Comparison of ENCODE assay signal across 8 cellular contexts in the genomic region with DNA sequence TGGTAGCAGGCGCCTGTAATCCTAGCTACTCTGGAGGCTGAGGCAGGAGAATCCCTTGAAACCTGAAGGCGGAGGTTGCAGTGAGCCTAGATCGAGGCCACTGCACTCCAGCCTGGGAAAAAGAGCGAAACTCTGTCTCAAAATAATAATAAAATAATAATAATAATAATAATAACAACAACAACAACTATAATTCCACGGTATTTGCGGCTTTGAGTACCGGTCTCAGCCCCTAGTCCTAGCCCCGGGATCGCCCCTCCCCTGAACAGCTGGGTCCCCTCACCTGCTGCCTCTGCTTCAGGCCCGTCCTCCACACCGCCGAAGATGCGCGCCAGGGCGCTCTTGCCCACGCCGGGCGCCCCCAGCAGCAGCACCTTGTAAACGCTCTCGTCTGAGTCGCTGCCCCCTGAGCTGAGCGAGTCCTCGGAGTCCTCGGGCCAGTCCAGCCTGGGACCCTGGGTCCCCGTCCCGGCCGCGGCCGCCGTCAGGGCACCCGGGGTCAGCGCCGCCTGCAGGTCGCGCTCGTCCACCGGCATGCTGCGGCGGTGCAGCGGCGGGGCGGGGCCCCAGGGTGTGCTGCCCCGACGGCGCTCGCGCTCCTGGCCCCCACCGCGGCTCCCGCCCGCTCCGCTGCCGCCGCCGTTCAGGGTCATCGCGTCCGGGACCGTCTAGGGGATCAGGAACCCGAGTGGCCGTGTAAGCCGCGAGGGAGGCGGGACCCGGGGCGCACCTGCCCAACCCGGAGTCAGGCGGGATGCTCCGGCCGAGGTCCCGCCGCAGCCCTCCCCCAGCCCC. TPM values are rescaled to one million over a fixed set of nuclear protein-coding genes. Genes with fewer than 3 reads are reported as not detected.
DNase-seq lines count a peak whose midpoint lies in the region; ATAC-seq, FAIRE-seq and TF ChIP-seq lines count a peak whose summit lies in the region.

No MANE protein-coding gene starts in this region.

- H3K4me1 ChIP-seq in NT2/D1 (ENCODE audit: insufficient read depth, insufficient read length) (peaks cover 33% of the 10 kb centered on the region), astrocyte (ENCODE audit: insufficient read depth, low read length) (peaks cover 37% of the 10 kb centered on the region), iPS-20b (ENCODE audit: insufficient read depth, low read length) (no peaks in the 10 kb centered on the region)

- ATAC-seq in GM21619 (IDR thresholded peaks at IDR 0.05; ENCODE audit: unreplicated experiment) (no peak), HG03439 (IDR thresholded peaks at IDR 0.05; ENCODE audit: unreplicated experiment) (no peak)

- no peaks in the 10 kb centered on the region for H3K9me3 ChIP-seq in NT2/D1 (ENCODE audit: insufficient read depth, low read length)
- H3K9me3 ChIP-seq in astrocyte (ENCODE audit: insufficient read depth, low read depth, low read length): no peaks in the 10 kb centered on the region
- no peaks in the 10 kb centered on the region for H3K9me3 ChIP-seq in iPS-20b (ENCODE audit: insufficient read depth, low read depth, low read length)

- H3K4me1 Mint-ChIP-seq in astrocyte (ENCODE audit: low read depth, unreplicated experiment): peaks cover 26% of the 10 kb centered on the region

- H3K4me3 ChIP-seq in NT2/D1 (ENCODE audit: insufficient read length, low read depth) (peak overlapping the region; percentile 53), astrocyte (ENCODE audit: insufficient read depth, low read depth, low read length) (peak overlapping the region; percentile 40), iPS-20b (ENCODE audit: low read length) (peak overlapping the region; percentile 47; the same call in 1 of the 2 replicates)

- H4K20me1 ChIP-seq in astrocyte (ENCODE audit: insufficient read depth, low read length): peaks cover 19% of the 10 kb centered on the region

- H2AFZ ChIP-seq in astrocyte (ENCODE audit: low read depth, low read length): peak overlapping the region; percentile 22

- peaks cover 7% of the 10 kb centered on the region for H3K36me3 Mint-ChIP-seq in astrocyte (ENCODE audit: low read depth, unreplicated experiment)

- H3K4me2 ChIP-seq in astrocyte (ENCODE audit: low read length): peak overlapping the region; percentile 83

- H3K9me3 Mint-ChIP-seq in astrocyte (ENCODE audit: unreplicated experiment): no peaks in the 10 kb centered on the region

- H3K27ac ChIP-seq in astrocyte (ENCODE audit: low read depth, low read length) (no peak overlapping the region), iPS-20b (ENCODE audit: low read length) (no peak overlapping the region)

- H3K79me2 ChIP-seq in astrocyte (ENCODE audit: insufficient read depth, low read length): no peaks in the 10 kb centered on the region

- TF ChIP-seq POLR2A in GM12892 (IDR thresholded peaks at IDR 0.05; ENCODE audit: low read depth, low read length): no peak

- H3K27me3 ChIP-seq in NT2/D1 (ENCODE audit: insufficient read depth, insufficient read length) (peaks cover 50% of the 10 kb centered on the region), astrocyte (ENCODE audit: insufficient read depth, low read length) (peaks cover 20% of the 10 kb centered on the region), iPS-20b (ENCODE audit: insufficient read depth, low read length) (peaks cover 66% of the 10 kb centered on the region)

- H3K36me3 ChIP-seq in NT2/D1 (ENCODE audit: insufficient read depth, insufficient read length, low read length) (peaks cover 16% of the 10 kb centered on the region), astrocyte (ENCODE audit: insufficient read depth, low read length) (no peaks in the 10 kb centered on the region), iPS-20b (ENCODE audit: insufficient read depth, low read depth, low read length) (no peaks in the 10 kb centered on the region)

- H3K27ac Mint-ChIP-seq in astrocyte (ENCODE audit: unreplicated experiment): no peak overlapping the region

- TF ChIP-seq CTCF in astrocyte (IDR thresholded peaks at IDR 0.05; ENCODE audit: insufficient read depth, low read depth, low read length): no peak

- H3K9ac ChIP-seq in NT2/D1 (ENCODE audit: insufficient read length, low read depth): peak overlapping the region; percentile 54
- H3K9ac ChIP-seq in astrocyte (ENCODE audit: low read length): peak overlapping the region; percentile 49
- no peak overlapping the region for H3K9ac ChIP-seq in iPS-20b (ENCODE audit: low read depth, low read length)

- DNase-seq in GM12892 (ENCODE audit: insufficient read length): peak; percentile 66
- DNase-seq in NT2/D1 (ENCODE audit: low read depth, low spot score): no peak
- DNase-seq in astrocyte (ENCODE audit: low read depth): no peak
- peak; percentile 40 for DNase-seq in stimulated activated CD4-positive, alpha-beta T cell treated with anti-CD3 and anti-CD28 coated beads, Interleukin-4, amount 100 ng/mL, for 1 hour
- no peak for DNase-seq in NCI-H146 treated with DMSO at 0.1 percent for 48 hours (lab: John Stamatoyannopoulos, UW; ENCODE audit: unreplicated experiment)

- H3K4me3 Mint-ChIP-seq in astrocyte (ENCODE audit: unreplicated experiment): peak overlapping the region; percentile 80

- H3K27me3 Mint-ChIP-seq in astrocyte (ENCODE audit: low read depth, unreplicated experiment): peaks cover 41% of the 10 kb centered on the region

- FAIRE-seq in GM12892 (lab: Jason Lieb, UNC) (no peak), astrocyte (lab: Jason Lieb, UNC) (no peak)

RNA-seq across cellular contexts. Expression of a gene that starts 0.6 kb away (rescaled TPM):
- polyA plus RNA-seq in GM12892 (2012; ENCODE audit: missing spikeins): 0.66 TPM
- total RNA-seq in astrocyte: 10.2 and 12.1 TPM in 2 replicates

RNA-seq across cellular contexts. Expression of a gene that starts 6.0 kb away (rescaled TPM):
- polyA plus RNA-seq in GM12892 (2012; ENCODE audit: missing spikeins): not detected
- total RNA-seq in astrocyte: not detected in 2 replicates

RNA-seq across cellular contexts. Expression of a gene that starts 9.5 kb away (rescaled TPM):
- 116 TPM for polyA plus RNA-seq in GM12892 (2012; ENCODE audit: missing spikeins)
- 69.5 and 75.6 TPM in 2 replicates for total RNA-seq in astrocyte

RNA-seq across cellular contexts. Expression of a gene that starts 10.6 kb away (rescaled TPM):
- polyA plus RNA-seq in GM12892 (2012; ENCODE audit: missing spikeins): 8.7 TPM
- total RNA-seq in astrocyte: 22.9 and 28.8 TPM in 2 replicates

RNA-seq across cellular contexts. Expression of a gene that starts 36.3 kb away (rescaled TPM):
- polyA plus RNA-seq in GM12892 (2012; ENCODE audit: missing spikeins): 0.87 TPM
- total RNA-seq in astrocyte: 0.77 and 1.5 TPM in 2 replicates

Comparison
In these comparisons a context has a peak if more than half of its experiments do, and no peak if none do; other contexts are left out.
1. DNase-seq: peak in GM12892 (single experiment) and stimulated activated CD4-positive, alpha-beta T cell treated with anti-CD3 and anti-CD28 coated beads, Interleukin-4, amount 100 ng/mL, for 1 hour (single experiment); none in NT2/D1 (single experiment), astrocyte (single experiment) and NCI-H146 treated with DMSO at 0.1 percent for 48 hours (single experiment).
2. Peak in every context shown above with its lines, with median percentiles within 50 percentile points of each other: H3K4me3 ChIP-seq.